ENCODE assay signal across 8 cellular contexts in genomic region chr5:142717582-142718215, GRCh38. TPM values are rescaled to one million over a fixed set of nuclear protein-coding genes. Genes with fewer than 3 reads are reported as not detected.
DNase-seq lines count a peak whose midpoint lies in the region; ATAC-seq and TF ChIP-seq lines count a peak whose summit lies in the region.

No MANE protein-coding gene starts in this region.

- H3K4me3 ChIP-seq in AG04450 (ENCODE audit: low read depth, low read length) (no peak overlapping the region), GM12865 (ENCODE audit: low read depth, low read length) (no peak overlapping the region), breast epithelium (no peak overlapping the region), aorta (ENCODE audit: low read length in 2 of 2) (no peak overlapping the region)

- 63 to 64% methylated on average over 11 of the region's 11 CpGs for WGBS in aorta, 2 donors

- DNase-seq in AG04450 (ENCODE audit: low read depth, low spot score) (peak; percentile 34), GM12865 (ENCODE audit: low read depth) (peak; percentile 50), NCI-H2171 treated with DMSO at 0.1 percent for 48 hours (lab: John Stamatoyannopoulos, UW) (peak; percentile 31), breast epithelium (ENCODE audit: low spot score in 2 of 2) (no peak), aorta (peak in 1 of 2 donors; percentile 15)
- DNase-seq in activated CD8-positive, alpha-beta memory T cell treated with anti-CD3 and anti-CD28 coated beads, Interleukin-2, amount 50 U/mL, for 48 hours, result no peak

- no peaks in the 10 kb centered on the region for H3K27me3 ChIP-seq in AG04450 (ENCODE audit: control insufficient read depth, insufficient read depth, low read length)
- H3K27me3 ChIP-seq in breast epithelium, result no peaks in the 10 kb centered on the region
- H3K27me3 ChIP-seq in layer of hippocampus (ENCODE audit: control insufficient read depth, insufficient read depth, low read length), result no peaks in the 10 kb centered on the region
- H3K27me3 ChIP-seq in aorta (ENCODE audit: control insufficient read depth in 1 of 2, insufficient read depth in 2 of 2, low read length in 1 of 2), result no peaks in the 10 kb centered on the region

- no peaks in the 10 kb centered on the region for H3K36me3 ChIP-seq in breast epithelium
- no peaks in the 10 kb centered on the region for H3K36me3 ChIP-seq in aorta (ENCODE audit: control insufficient read depth in 1 of 2, insufficient read depth in 2 of 2, low read length in 1 of 2)

- TF ChIP-seq POLR2A in breast epithelium (IDR thresholded peaks at IDR 0.05), result no peak

- ATAC-seq in aorta (ENCODE audit: low FRiP score) (peak; percentile 83), HG03442 (IDR thresholded peaks at IDR 0.05; ENCODE audit: unreplicated experiment) (no peak)

- CTCF ChIA-PET in AG04450 (lab: Charles Lee), result interaction anchor here (0.6 to 14.4 kb wide), 27 partner anchors 8 to 198 kb away, joined by 3 to 1004 read pairs (median 4); partner anchors contain the start of genes ARHGAP26 and FGF1

- peak; percentile 83 for TF ChIP-seq CTCF in AG04450 (IDR thresholded peaks at IDR 0.05; ENCODE audit: low read depth, low read length)
- TF ChIP-seq CTCF in GM12865 (IDR thresholded peaks at IDR 0.05; ENCODE audit: insufficient read depth, low read depth, low read length, missing control alignments), result peak; percentile 68
- peak; percentile 79 to 81 (median 79) for TF ChIP-seq CTCF in breast epithelium (IDR thresholded peaks at IDR 0.05)

- POLR2A ChIA-PET in AG04450 (lab: Yijun Ruan, JAX), result no interaction called here

- H3K4me1 ChIP-seq in breast epithelium (peaks cover 0 to 9% of the 10 kb centered on the region in 2 donors), aorta (ENCODE audit: control insufficient read depth in 1 of 2, insufficient read depth in 2 of 2, low read length in 2 of 2) (no peaks in the 10 kb centered on the region)

- no peak overlapping the region for H3K27ac ChIP-seq in AG04450 (ENCODE audit: low read depth, low read length)
- H3K27ac ChIP-seq in breast epithelium, result peak overlapping the region; percentile 63 to 87
- peak overlapping the region; percentile 62 for H3K27ac ChIP-seq in layer of hippocampus (ENCODE audit: low read depth, low read length)
- H3K27ac ChIP-seq in aorta (ENCODE audit: low read depth in 1 of 2, low read length in 2 of 2), result peak overlapping the region in 1 of 2 donors; percentile 20

- intact Hi-C loops in breast epithelium (cut with DNase I; ENCODE audit: low total_unique reads), result loop anchor here (1.0 to 5.0 kb wide), 2 partner anchors 10 to 160 kb away; no protein-coding TSS in a partner anchor
- intact Hi-C loops in aorta (cut with DNase I), result loop anchor here (2.0 kb wide), 1 partner anchor 163 kb away; no protein-coding TSS in a partner anchor

- H3K9me3 ChIP-seq in AG04450 (ENCODE audit: control insufficient read depth, insufficient read depth, low read length) (no peaks in the 10 kb centered on the region), breast epithelium (no peaks in the 10 kb centered on the region), aorta (ENCODE audit: control insufficient read depth, low read length) (no peaks in the 10 kb centered on the region)

RNA-seq across cellular contexts. Expression of gene FGF1, which starts 31.8 kb away (rescaled TPM):
- polyA plus RNA-seq in AG04450 (2011; rRNA removed) (5.9 and 6.3 TPM in 2 replicates), aorta (10 to 100 TPM; 19.8 to 44.2 TPM)
- 2.3 and 3.7 TPM in 2 replicates for polyA minus RNA-seq in AG04450 (2011; rRNA and poly(A)+ RNA removed)
- total RNA-seq in breast epithelium (10 to 100 TPM in 1 of 3 donors, 1 to 10 TPM in 1, under 1 TPM in 1; 0.32 to 20.3 (median 6.6) TPM), aorta (10 to 100 TPM; 24.4 to 25.6 TPM)

RNA-seq across cellular contexts. Expression of gene ARHGAP26, which starts 52.5 kb away (rescaled TPM):
- polyA plus RNA-seq in AG04450 (2011; rRNA removed), result 0.56 and 0.77 TPM in 2 replicates
- polyA minus RNA-seq in AG04450 (2011; rRNA and poly(A)+ RNA removed), result 1.5 and 1.8 TPM in 2 replicates
- total RNA-seq in breast epithelium, result 10 to 100 TPM; 33.1 to 89.0 (median 56.4) TPM
- total RNA-seq in aorta, result 10 to 100 TPM; 51.1 to 70.7 TPM
- polyA plus RNA-seq in aorta, result 1 to 10 TPM; 4.5 to 8.2 TPM

Comparison
In these comparisons a context has a peak if more than half of its experiments do, and no peak if none do; other contexts are left out.
1. DNase-seq: peak in AG04450 (single experiment), GM12865 (single experiment) and NCI-H2171 treated with DMSO at 0.1 percent for 48 hours (single experiment); none in breast epithelium (0 of 2) and activated CD8-positive, alpha-beta memory T cell treated with anti-CD3 and anti-CD28 coated beads, Interleukin-2, amount 50 U/mL, for 48 hours (single experiment).
2. Peak in every context shown above with its lines, with median percentiles within 50 percentile points of each other: CTCF ChIP-seq.